28 cellular contexts compared by ENCODE assay signal in genomic region chr12:85179680-85180300, GRCh38.
A peak's percentile ranks its signal among the peaks of the same experiment; 100 is the strongest.
DNase-seq lines count a peak whose midpoint lies in the region; ATAC-seq and TF ChIP-seq lines count a peak whose summit lies in the region.
"Had no signal": no experiment of that assay in that cellular context is flagged by ENCODE, and none has a peak within 500 bp of the region (broad histone marks: within the 10 kb centered on the region; RNA-seq: fewer than 3 reads in every experiment).

No MANE protein-coding gene starts in this region.

- no peaks in the 10 kb centered on the region for H3K9me3 Mint-ChIP-seq in activated CD8-positive, alpha-beta T cell treated with anti-CD3 and anti-CD28 coated beads, Interleukin-2, amount 10 ng/mL, durations not matched to agents 7 days and 5 days (ENCODE audit: insufficient read depth)
- no peaks in the 10 kb centered on the region for H3K9me3 Mint-ChIP-seq in stimulated activated naive B cell treated with anti-CD40 and anti-IgM and Interleukin-4, amounts not matched to agents 10 μg/mL and 1 μg/mL and 100 μg/mL, for 72 hours
- no peaks in the 10 kb centered on the region for H3K9me3 Mint-ChIP-seq in activated CD8-positive, alpha-beta T cell treated with anti-CD3 and anti-CD28 coated beads for 36 hours

- no peaks in the 10 kb centered on the region for H3K36me3 ChIP-seq in SK-N-SH (replicated peaks in 1 of 2; ENCODE audit: control insufficient read depth in 1 of 2, insufficient read depth in 2 of 2, low read length in 1 of 2)
- H3K36me3 ChIP-seq in brain microvascular endothelial cell (replicated peaks): no peaks in the 10 kb centered on the region
- H3K36me3 ChIP-seq: BLaER1, heart right ventricle had no signal

- no peaks in the 10 kb centered on the region; the same call in 1 of the 2 replicates for H3K9me2 ChIP-seq in SK-N-SH

- no peak overlapping the region for H3K4me2 ChIP-seq in SK-N-SH
- H3K4me2 ChIP-seq: BLaER1, smooth muscle cell had no signal

- POLR2A ChIA-PET in SK-N-SH (lab: Yijun Ruan, JAX): no interaction called here
- POLR2A ChIA-PET in activated CD8-positive, alpha-beta T cell treated with anti-CD3 and anti-CD28 coated beads, Interleukin-2, amount 10 ng/mL, durations not matched to agents 7 days and 5 days (lab: Charles Lee): no interaction called here
- POLR2A ChIA-PET in activated CD8-positive, alpha-beta T cell treated with anti-CD3 and anti-CD28 coated beads for 36 hours (lab: Charles Lee): no interaction called here

- H3K27ac Mint-ChIP-seq in activated CD8-positive, alpha-beta T cell treated with anti-CD3 and anti-CD28 coated beads, Interleukin-2, amount 10 ng/mL, durations not matched to agents 7 days and 5 days: no peak overlapping the region
- H3K27ac Mint-ChIP-seq in stimulated activated naive B cell treated with anti-CD40 and anti-IgM and Interleukin-4, amounts not matched to agents 10 μg/mL and 1 μg/mL and 100 μg/mL, for 72 hours: no peak overlapping the region
- no peak overlapping the region for H3K27ac Mint-ChIP-seq in activated CD8-positive, alpha-beta T cell treated with anti-CD3 and anti-CD28 coated beads for 36 hours
- H3K27ac Mint-ChIP-seq: natural killer cell had no signal

- ATAC-seq in SK-N-SH treated with all-trans-retinoic acid at 6 μM for 48 hours: no peak
- no peak for ATAC-seq in activated CD8-positive, alpha-beta T cell treated with anti-CD3 and anti-CD28 coated beads, Interleukin-2, amount 10 ng/mL, durations not matched to agents 7 days and 5 days
- no peak for ATAC-seq in stimulated activated naive B cell treated with anti-CD40 and anti-IgM and Interleukin-4, amounts not matched to agents 10 μg/mL and 1 μg/mL and 100 μg/mL, for 72 hours (replicated peaks)
- ATAC-seq in activated CD8-positive, alpha-beta T cell treated with anti-CD3 and anti-CD28 coated beads for 36 hours: no peak
- ATAC-seq: HCT116, heart right ventricle, natural killer cell, Panc1 had no signal

- H3K27me3 Mint-ChIP-seq in activated CD8-positive, alpha-beta T cell treated with anti-CD3 and anti-CD28 coated beads, Interleukin-2, amount 10 ng/mL, durations not matched to agents 7 days and 5 days (ENCODE audit: low read depth): no peaks in the 10 kb centered on the region
- no peaks in the 10 kb centered on the region for H3K27me3 Mint-ChIP-seq in stimulated activated naive B cell treated with anti-CD40 and anti-IgM and Interleukin-4, amounts not matched to agents 10 μg/mL and 1 μg/mL and 100 μg/mL, for 72 hours
- H3K27me3 Mint-ChIP-seq in activated CD8-positive, alpha-beta T cell treated with anti-CD3 and anti-CD28 coated beads for 36 hours: no peaks in the 10 kb centered on the region

- H3K4me3 ChIP-seq in SK-N-SH (ENCODE audit: low read depth in 2 of 2, low read length in 1 of 2): no peak overlapping the region
- no peak overlapping the region for H3K4me3 ChIP-seq in brain microvascular endothelial cell (ENCODE audit: low read depth, low read length)
- H3K4me3 ChIP-seq: BLaER1, coronary artery, heart right ventricle, smooth muscle cell had no signal

- H3K36me3 Mint-ChIP-seq in activated CD8-positive, alpha-beta T cell treated with anti-CD3 and anti-CD28 coated beads, Interleukin-2, amount 10 ng/mL, durations not matched to agents 7 days and 5 days (ENCODE audit: low read depth): no peaks in the 10 kb centered on the region
- no peaks in the 10 kb centered on the region for H3K36me3 Mint-ChIP-seq in stimulated activated naive B cell treated with anti-CD40 and anti-IgM and Interleukin-4, amounts not matched to agents 10 μg/mL and 1 μg/mL and 100 μg/mL, for 72 hours
- no peaks in the 10 kb centered on the region for H3K36me3 Mint-ChIP-seq in activated CD8-positive, alpha-beta T cell treated with anti-CD3 and anti-CD28 coated beads for 36 hours (ENCODE audit: low read depth)
- H3K36me3 Mint-ChIP-seq: natural killer cell had no signal

- H3K27ac ChIP-seq in SK-N-SH (ENCODE audit: low read depth in 2 of 2, low read length in 1 of 2) (no peak overlapping the region), brain microvascular endothelial cell (peak overlapping the region; percentile 15)
- H3K27ac ChIP-seq: 22Rv1, BLaER1, coronary artery, heart right ventricle had no signal

- H3K9ac ChIP-seq in SK-N-SH: no peak overlapping the region
- H3K9ac ChIP-seq: BLaER1 had no signal

- in situ Hi-C loops in brain microvascular endothelial cell (cut with HindIII; ENCODE audit: low pct_ligation_motif_present, low sequenced_read_pairs): no loop called here

- CTCF ChIA-PET in SK-N-SH (lab: Yijun Ruan, JAX): no interaction called here
- CTCF ChIA-PET in activated CD8-positive, alpha-beta T cell treated with anti-CD3 and anti-CD28 coated beads, Interleukin-2, amount 10 ng/mL, durations not matched to agents 7 days and 5 days (lab: Charles Lee): no interaction called here
- CTCF ChIA-PET in activated CD8-positive, alpha-beta T cell treated with anti-CD3 and anti-CD28 coated beads for 36 hours (lab: Charles Lee): no interaction called here

- TF ChIP-seq EP300 in SK-N-SH (IDR thresholded peaks at IDR 0.05; ENCODE audit: borderline replicate concordance in 1 of 2, low read depth in 1 of 2, low read length in 1 of 2): no peak

- no peaks in the 10 kb centered on the region; a peak in 1 of 4 replicates for H3K4me1 ChIP-seq in SK-N-SH (ENCODE audit: control insufficient read depth in 1 of 2, insufficient read depth in 2 of 2, low read depth in 1 of 2, low read length in 1 of 2)
- H3K4me1 ChIP-seq: BLaER1, heart right ventricle had no signal

- TF ChIP-seq CTCF in SK-N-SH (IDR thresholded peaks at IDR 0.05) (no peak), brain microvascular endothelial cell (IDR thresholded peaks at IDR 0.05; ENCODE audit: low read depth, low read length, missing control alignments) (no peak)
- no peak for TF ChIP-seq CTCF in activated CD8-positive, alpha-beta T cell treated with anti-CD3 and anti-CD28 coated beads for 36 hours (IDR thresholded peaks at IDR 0.05)

- intact Hi-C loops in activated CD8-positive, alpha-beta T cell treated with anti-CD3 and anti-CD28 coated beads for 36 hours (cut with micrococcal nuclease): no loop called here

- no peaks in the 10 kb centered on the region for H4K20me1 ChIP-seq in SK-N-SH (ENCODE audit: insufficient read depth)
- H4K20me1 ChIP-seq: BLaER1 had no signal

- H3K79me2 ChIP-seq in SK-N-SH (ENCODE audit: insufficient read depth): no peaks in the 10 kb centered on the region

- no peaks in the 10 kb centered on the region for H3K27me3 ChIP-seq in SK-N-SH (ENCODE audit: insufficient read depth)
- H3K27me3 ChIP-seq in brain microvascular endothelial cell (replicated peaks): no peaks in the 10 kb centered on the region
- H3K27me3 ChIP-seq: BLaER1, heart right ventricle had no signal

- H2AFZ ChIP-seq in SK-N-SH (ENCODE audit: low read depth): no peak overlapping the region

- TF ChIP-seq RAD21 in SK-N-SH (IDR thresholded peaks at IDR 0.05; ENCODE audit: low read length): no peak

- no peaks in the 10 kb centered on the region for H3K4me1 Mint-ChIP-seq in activated CD8-positive, alpha-beta T cell treated with anti-CD3 and anti-CD28 coated beads, Interleukin-2, amount 10 ng/mL, durations not matched to agents 7 days and 5 days (ENCODE audit: low read depth)
- no peaks in the 10 kb centered on the region for H3K4me1 Mint-ChIP-seq in stimulated activated naive B cell treated with anti-CD40 and anti-IgM and Interleukin-4, amounts not matched to agents 10 μg/mL and 1 μg/mL and 100 μg/mL, for 72 hours
- H3K4me1 Mint-ChIP-seq in activated CD8-positive, alpha-beta T cell treated with anti-CD3 and anti-CD28 coated beads for 36 hours (ENCODE audit: low read depth): no peaks in the 10 kb centered on the region
- H3K4me1 Mint-ChIP-seq: natural killer cell had no signal

- 47% methylated on average over 2 of the region's 2 CpGs for WGBS in SK-N-SH (ENCODE audit: low lambda C conversion rate)

- H3K4me3 Mint-ChIP-seq in activated CD8-positive, alpha-beta T cell treated with anti-CD3 and anti-CD28 coated beads, Interleukin-2, amount 10 ng/mL, durations not matched to agents 7 days and 5 days: no peak overlapping the region
- H3K4me3 Mint-ChIP-seq in stimulated activated naive B cell treated with anti-CD40 and anti-IgM and Interleukin-4, amounts not matched to agents 10 μg/mL and 1 μg/mL and 100 μg/mL, for 72 hours: no peak overlapping the region
- no peak overlapping the region for H3K4me3 Mint-ChIP-seq in activated CD8-positive, alpha-beta T cell treated with anti-CD3 and anti-CD28 coated beads for 36 hours
- H3K4me3 Mint-ChIP-seq: natural killer cell had no signal

- H3K9me3 ChIP-seq in SK-N-SH: no peaks in the 10 kb centered on the region
- H3K9me3 ChIP-seq: BLaER1 had no signal

- no peak for DNase-seq in SK-N-SH
- peak; percentile 12 for DNase-seq in brain microvascular endothelial cell
- DNase-seq in glomerular endothelial cell (ENCODE audit: extremely low read depth, low read depth, low spot score): peak; percentile 70
- DNase-seq in SKM-1 treated with dmso at 0.1 percent for 144 hours (lab: John Stamatoyannopoulos, UW; ENCODE audit: unreplicated experiment): no peak
- no peak for DNase-seq in activated CD8-positive, alpha-beta T cell treated with anti-CD3 and anti-CD28 coated beads, Interleukin-2, amount 10 ng/mL, durations not matched to agents 7 days and 5 days
- no peak for DNase-seq in stimulated activated naive B cell treated with anti-CD40 and anti-IgM and Interleukin-4, amounts not matched to agents 10 μg/mL and 1 μg/mL and 100 μg/mL, for 72 hours
- DNase-seq in activated CD8-positive, alpha-beta T cell treated with anti-CD3 and anti-CD28 coated beads for 36 hours: no peak
- DNase-seq: activated CD4-positive, alpha-beta T cell treated with anti-CD3 and anti-CD28 coated beads for 48 hours; activated CD8-positive, alpha-beta memory T cell treated with anti-CD3 and anti-CD28 coated beads, Interleukin-2, amount 50 U/mL, for 48 hours; activated gamma-delta T cell; anterior cingulate cortex; heart right ventricle; islet precursor cell; KG1; mesendoderm; natural killer cell; NCI-H1105; NCI-H2171; NCI-H748 treated with DMSO at 0.1 percent for 48 hours; posterior cingulate gyrus; stimulated activated CD4-positive, alpha-beta T cell treated with anti-CD3 and anti-CD28 coated beads, Interleukin-4, amount 100 ng/mL, for 4 hours had no signal

- peaks cover 7% of the 10 kb centered on the region for H3F3A ChIP-seq in SK-N-SH (replicated peaks; ENCODE audit: insufficient read depth)

TF ChIP-seq in SK-N-SH, 30 proteins besides CTCF, POLR2A, EP300 and RAD21 (continues in another document):
- TF ChIP-seq EZH2phosphoT487 (IDR thresholded peaks at IDR 0.05; ENCODE audit: borderline replicate concordance, low read depth) (no peak), NFIC (IDR thresholded peaks at IDR 0.05; ENCODE audit: borderline replicate concordance) (peak; percentile 35; the same call in 1 of the 2 replicates)

Comparison
In these comparisons a context has a peak if more than half of its experiments do, and no peak if none do; other contexts are left out.
1. DNase-seq: peak in brain microvascular endothelial cell (single experiment) and glomerular endothelial cell (single experiment); none in SK-N-SH (single experiment), SKM-1 treated with dmso at 0.1 percent for 144 hours (single experiment), activated CD8-positive, alpha-beta T cell treated with anti-CD3 and anti-CD28 coated beads, Interleukin-2, amount 10 ng/mL, durations not matched to agents 7 days and 5 days (single experiment), stimulated activated naive B cell treated with anti-CD40 and anti-IgM and Interleukin-4, amounts not matched to agents 10 μg/mL and 1 μg/mL and 100 μg/mL, for 72 hours (single experiment) and activated CD8-positive, alpha-beta T cell treated with anti-CD3 and anti-CD28 coated beads for 36 hours (single experiment).